ENCODE assay signal across 1 cellular context in genomic region chr19:52694921-52695320, GRCh38.
A peak's percentile ranks its signal among the peaks of the same experiment; 100 is the strongest.
TF ChIP-seq lines count a peak whose summit lies in the region.

No MANE protein-coding gene starts in this region.

TF ChIP-seq in HepG2, 621 proteins besides CTCF, POLR2A, EP300 and RAD21:
- TF ChIP-seq ZFP90 (CRISPR knock-in tag; IDR thresholded peaks at IDR 0.05; ENCODE audit: borderline replicate concordance) (no peak), MAFF (IDR thresholded peaks at IDR 0.05; ENCODE audit: low read depth, low read length) (0 out of 2 replicates have a peak, but pooled peaks have one; percentile 2), MAFK (conservative IDR thresholded peaks at IDR 0.05 in 1 of 2, IDR thresholded peaks at IDR 0.05 in 1 of 2; ENCODE audit: low read length in 2 of 2) (peak; percentile 6 to 52; a peak in 2 of 4 replicates)
